ENCODE assay signal across 1 cellular context in the genomic region with DNA sequence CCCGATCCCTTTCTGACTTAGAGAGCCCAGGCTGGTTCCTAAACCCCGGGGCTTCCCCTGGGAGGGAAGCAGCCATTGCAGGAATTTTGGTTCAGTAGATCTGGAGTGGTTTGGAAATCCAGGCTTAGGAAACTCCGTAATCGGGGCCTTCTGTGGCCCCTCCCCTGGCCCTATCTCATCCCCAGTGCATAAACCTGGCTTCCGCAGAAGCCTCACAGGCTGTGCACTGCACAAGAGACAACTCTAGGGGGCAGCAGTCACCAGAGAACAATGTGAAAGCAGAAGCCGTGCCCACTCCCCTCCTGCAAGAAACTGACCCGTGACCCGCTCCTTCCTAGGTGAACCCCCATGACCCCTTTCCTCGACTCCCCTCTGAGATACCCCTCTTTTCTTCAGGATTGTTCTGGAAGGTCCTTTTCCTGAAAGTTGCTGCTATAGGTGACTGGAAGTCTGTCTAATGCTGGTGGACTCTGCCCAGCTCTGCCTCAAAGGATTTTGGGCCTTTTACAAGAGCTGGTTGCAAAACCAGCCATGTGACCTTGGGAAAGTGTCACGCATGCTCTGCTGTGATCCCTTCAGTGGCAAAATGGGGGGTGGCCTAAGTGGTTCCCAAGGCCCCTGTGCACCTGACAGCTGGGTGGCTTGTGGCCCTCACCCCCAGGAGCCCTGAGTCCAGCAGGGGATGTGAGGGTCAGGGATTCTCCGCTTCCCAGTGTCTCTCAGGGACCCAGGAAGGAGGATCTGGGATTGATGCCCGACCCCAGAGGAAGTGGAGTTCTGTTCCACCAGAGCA.
TF ChIP-seq lines count a peak whose summit lies in the region.

No MANE protein-coding gene starts in this region.

TF ChIP-seq in HepG2, 621 proteins besides CTCF, POLR2A, EP300 and RAD21 (continued from another document and continues in another):
- TF ChIP-seq SP1 (IDR thresholded peaks at IDR 0.05) (no peak), SP1 (CRISPR knock-in tag; IDR thresholded peaks at IDR 0.05) (no peak), NAIF1 (CRISPR knock-in tag; IDR thresholded peaks at IDR 0.05; ENCODE audit: borderline replicate concordance) (no peak), ZNF563 (CRISPR knock-in tag; IDR thresholded peaks at IDR 0.05) (peak; percentile 48; the same call in 1 of the 2 replicates), HNRNPL (IDR thresholded peaks at IDR 0.05; ENCODE audit: low read depth, low read length) (no peak), ZBTB3 (CRISPR knock-in tag; IDR thresholded peaks at IDR 0.05; ENCODE audit: borderline replicate concordance, low read depth) (no peak), PITX1 (CRISPR knock-in tag; IDR thresholded peaks at IDR 0.05) (peak; percentile 57; the same call in 1 of the 2 replicates), ZMYM4 (CRISPR knock-in tag; IDR thresholded peaks at IDR 0.05) (0 out of 2 replicates have a peak, but pooled peaks have one; percentile 26), HMG20B (CRISPR knock-in tag; conservative IDR thresholded peaks at IDR 0.05) (no peak), ZBTB8A (CRISPR knock-in tag; IDR thresholded peaks at IDR 0.05; ENCODE audit: borderline replicate concordance, low read depth) (peak; percentile 53; the same call in 1 of the 2 replicates), BORCS8-MEF2B (CRISPR knock-in tag; IDR thresholded peaks at IDR 0.05) (no peak), MTERF4 (CRISPR knock-in tag; IDR thresholded peaks at IDR 0.05) (0 out of 2 replicates have a peak, but pooled peaks have one; percentile 33), JUND (CRISPR knock-in tag; IDR thresholded peaks at IDR 0.05) (no peak), ATF1 (CRISPR knock-in tag; IDR thresholded peaks at IDR 0.05) (no peak), KLF11 (CRISPR knock-in tag; IDR thresholded peaks at IDR 0.05) (no peak), ZNF296 (CRISPR knock-in tag; conservative IDR thresholded peaks at IDR 0.05) (no peak), ARNT (IDR thresholded peaks at IDR 0.05) (no peak), SKI (IDR thresholded peaks at IDR 0.05; ENCODE audit: partially characterized antibody) (no peak), ERF (CRISPR knock-in tag; IDR thresholded peaks at IDR 0.05) (0 out of 2 replicates have a peak, but pooled peaks have one; percentile 27), ZNF652 (CRISPR knock-in tag; IDR thresholded peaks at IDR 0.05; ENCODE audit: borderline replicate concordance, low read depth) (no peak), KMT2B (CRISPR knock-in tag; IDR thresholded peaks at IDR 0.05) (no peak), SIN3B (IDR thresholded peaks at IDR 0.05; ENCODE audit: low read length) (no peak), ZBTB10 (CRISPR knock-in tag; IDR thresholded peaks at IDR 0.05; ENCODE audit: borderline replicate concordance) (no peak), ZNF230 (CRISPR knock-in tag; IDR thresholded peaks at IDR 0.05) (0 out of 2 replicates have a peak, but pooled peaks have one; percentile 34), HNRNPUL1 (IDR thresholded peaks at IDR 0.05; ENCODE audit: low read depth, low read length) (no peak), ZNF280D (CRISPR knock-in tag; IDR thresholded peaks at IDR 0.05) (no peak), FIP1L1 (IDR thresholded peaks at IDR 0.05; ENCODE audit: borderline replicate concordance, insufficient read depth, low read depth, low read length) (no peak), ZNF350 (CRISPR knock-in tag; IDR thresholded peaks at IDR 0.05; ENCODE audit: borderline replicate concordance, low read depth) (peak; percentile 35; the same call in 1 of the 2 replicates), IRF2 (CRISPR knock-in tag; IDR thresholded peaks at IDR 0.05) (peak; percentile 31; the same call in 1 of the 2 replicates), ESRRA (CRISPR knock-in tag; IDR thresholded peaks at IDR 0.05; ENCODE audit: low read depth) (peak; percentile 28; the same call in 1 of the 2 replicates), ZNF264 (CRISPR knock-in tag; IDR thresholded peaks at IDR 0.05) (no peak), USF2 (IDR thresholded peaks at IDR 0.05; ENCODE audit: low read depth, low read length) (peak; percentile 56; the same call in 1 of the 2 replicates), USF2 (CRISPR knock-in tag; IDR thresholded peaks at IDR 0.05; ENCODE audit: borderline replicate concordance) (peak; percentile 77; the same call in 1 of the 2 replicates), GABPB1 (CRISPR knock-in tag; IDR thresholded peaks at IDR 0.05) (no peak), IKZF1 (IDR thresholded peaks at IDR 0.05) (no peak), STAG1 (CRISPR knock-in tag; IDR thresholded peaks at IDR 0.05) (peak; percentile 52), MIER2 (CRISPR knock-in tag; IDR thresholded peaks at IDR 0.05) (no peak), KAT2B (IDR thresholded peaks at IDR 0.05; ENCODE audit: borderline replicate concordance, low read depth, low read length) (no peak), CEBPB (IDR thresholded peaks at IDR 0.05; ENCODE audit: borderline replicate concordance, low read depth, low read length) (peak; percentile 83), CBX2 (IDR thresholded peaks at IDR 0.05; ENCODE audit: low read depth, low read length) (no peak), CBX2 (CRISPR knock-in tag; IDR thresholded peaks at IDR 0.05; ENCODE audit: low read depth) (no peak), KMT2A (CRISPR knock-in tag; IDR thresholded peaks at IDR 0.05) (no peak), EEA1 (CRISPR knock-in tag; IDR thresholded peaks at IDR 0.05; ENCODE audit: borderline replicate concordance) (no peak), HES4 (CRISPR knock-in tag; IDR thresholded peaks at IDR 0.05; ENCODE audit: borderline replicate concordance) (peak; percentile 76; the same call in 1 of the 2 replicates), ZNF790 (CRISPR knock-in tag; IDR thresholded peaks at IDR 0.05; ENCODE audit: borderline replicate concordance) (no peak), ZNF441 (CRISPR knock-in tag; IDR thresholded peaks at IDR 0.05; ENCODE audit: borderline replicate concordance) (peak; percentile 60; the same call in 1 of the 2 replicates), PBX2 (CRISPR knock-in tag; IDR thresholded peaks at IDR 0.05) (no peak), MED13 (CRISPR knock-in tag; IDR thresholded peaks at IDR 0.05) (no peak), SNAPC2 (CRISPR knock-in tag; IDR thresholded peaks at IDR 0.05) (no peak), LCORL (IDR thresholded peaks at IDR 0.05) (no peak), LCORL (CRISPR knock-in tag; IDR thresholded peaks at IDR 0.05) (no peak), THAP11 (CRISPR knock-in tag; IDR thresholded peaks at IDR 0.05) (peak; percentile 47; the same call in 1 of the 2 replicates), MBD4 (IDR thresholded peaks at IDR 0.05; ENCODE audit: borderline replicate concordance, low read length) (no peak)
- TF ChIP-seq, protein P1, sequence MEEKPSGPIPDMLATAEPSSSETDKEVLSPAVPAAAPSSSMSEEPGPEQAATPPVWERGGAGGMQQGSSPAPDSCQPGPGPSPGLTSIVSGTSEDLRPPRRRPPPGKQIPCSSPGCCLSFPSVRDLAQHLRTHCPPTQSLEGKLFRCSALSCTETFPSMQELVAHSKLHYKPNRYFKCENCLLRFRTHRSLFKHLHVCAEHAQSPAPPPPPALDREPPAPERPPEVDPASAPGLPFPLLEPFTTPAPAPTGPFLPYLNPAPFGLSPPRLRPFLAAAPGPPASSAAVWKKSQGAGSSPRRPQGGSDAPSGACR (CRISPR knock-in tag; IDR thresholded peaks at IDR 0.05): peak; percentile 57; the same call in 1 of the 2 replicates
- TF ChIP-seq, protein P2, sequence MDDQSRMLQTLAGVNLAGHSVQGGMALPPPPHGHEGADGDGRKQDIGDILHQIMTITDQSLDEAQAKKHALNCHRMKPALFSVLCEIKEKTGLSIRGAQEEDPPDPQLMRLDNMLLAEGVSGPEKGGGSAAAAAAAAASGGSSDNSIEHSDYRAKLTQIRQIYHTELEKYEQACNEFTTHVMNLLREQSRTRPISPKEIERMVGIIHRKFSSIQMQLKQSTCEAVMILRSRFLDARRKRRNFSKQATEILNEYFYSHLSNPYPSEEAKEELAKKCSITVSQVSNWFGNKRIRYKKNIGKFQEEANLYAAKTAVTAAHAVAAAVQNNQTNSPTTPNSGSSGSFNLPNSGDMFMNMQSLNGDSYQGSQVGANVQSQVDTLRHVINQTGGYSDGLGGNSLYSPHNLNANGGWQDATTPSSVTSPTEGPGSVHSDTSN (CRISPR knock-in tag; IDR thresholded peaks at IDR 0.05; ENCODE audit: borderline replicate concordance): no peak
- TF ChIP-seq, protein P3, sequence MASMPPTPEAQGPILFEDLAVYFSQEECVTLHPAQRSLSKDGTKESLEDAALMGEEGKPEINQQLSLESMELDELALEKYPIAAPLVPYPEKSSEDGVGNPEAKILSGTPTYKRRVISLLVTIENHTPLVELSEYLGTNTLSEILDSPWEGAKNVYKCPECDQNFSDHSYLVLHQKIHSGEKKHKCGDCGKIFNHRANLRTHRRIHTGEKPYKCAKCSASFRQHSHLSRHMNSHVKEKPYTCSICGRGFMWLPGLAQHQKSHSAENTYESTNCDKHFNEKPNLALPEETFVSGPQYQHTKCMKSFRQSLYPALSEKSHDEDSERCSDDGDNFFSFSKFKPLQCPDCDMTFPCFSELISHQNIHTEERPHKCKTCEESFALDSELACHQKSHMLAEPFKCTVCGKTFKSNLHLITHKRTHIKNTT (CRISPR knock-in tag; IDR thresholded peaks at IDR 0.05): no peak
